1 cellular context compared by ENCODE assay signal in the genomic region with DNA sequence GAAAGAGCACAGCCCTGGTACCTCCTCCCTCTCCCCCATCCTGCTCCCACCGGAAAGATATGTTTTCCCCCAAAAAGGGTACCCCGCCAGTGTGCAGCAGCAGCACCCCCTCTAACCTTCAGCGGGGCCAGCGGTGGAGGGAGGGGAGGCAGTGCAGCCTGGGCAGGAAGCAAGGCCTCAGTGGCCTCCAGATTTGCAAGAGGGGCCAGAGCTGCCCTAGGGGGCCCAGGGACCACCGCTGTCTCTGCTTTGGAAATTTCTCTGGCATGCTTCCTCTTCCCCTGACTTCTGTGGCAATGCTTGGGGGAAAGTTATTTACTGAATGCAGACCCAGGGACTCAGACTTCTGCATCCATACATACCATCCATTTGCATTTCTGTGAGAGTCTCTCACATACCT.
A peak's percentile ranks its signal among the peaks of the same experiment; 100 is the strongest.
TF ChIP-seq lines count a peak whose summit lies in the region.

No MANE protein-coding gene starts in this region.

TF ChIP-seq in H1, 55 proteins besides CTCF, POLR2A, EP300 and RAD21:
- TF ChIP-seq GABPA (IDR thresholded peaks at IDR 0.05; ENCODE audit: borderline replicate concordance, insufficient read depth, low read length) (no peak), JUND (IDR thresholded peaks at IDR 0.05; ENCODE audit: low read length) (no peak), MAFK (IDR thresholded peaks at IDR 0.05; ENCODE audit: low read depth, low read length) (no peak), TEAD4 (IDR thresholded peaks at IDR 0.05; ENCODE audit: low read depth, low read length) (0 out of 2 replicates have a peak, but pooled peaks have one; percentile 46), POLR2AphosphoS5 (IDR thresholded peaks at IDR 0.05; ENCODE audit: low read depth, low read length) (no peak), SIN3A (conservative IDR thresholded peaks at IDR 0.05 in 1 of 2, IDR thresholded peaks at IDR 0.05 in 1 of 2; ENCODE audit: low read depth in 1 of 2, low read length in 2 of 2) (no peak), HDAC2 (IDR thresholded peaks at IDR 0.05; ENCODE audit: borderline replicate concordance in 1 of 2, low read depth in 2 of 2, low read length in 2 of 2) (no peak)
